Comparison of ENCODE assay signal across 8 cellular contexts in genomic region chr9:3525088-3525835, GRCh38. TPM values are rescaled to one million over a fixed set of nuclear protein-coding genes. Genes with fewer than 3 reads are reported as not detected.
DNase-seq lines count a peak whose midpoint lies in the region; ATAC-seq and TF ChIP-seq lines count a peak whose summit lies in the region.

No MANE protein-coding gene starts in this region.

- peaks cover 49% of the 10 kb centered on the region for H3K4me1 ChIP-seq in CD8-positive, alpha-beta memory T cell (ENCODE audit: insufficient read depth, low read length)
- H3K4me1 ChIP-seq in heart left ventricle, result peaks cover 0 to 45% (median 17%) of the 10 kb centered on the region in 12 donors
- peaks cover 34% of the 10 kb centered on the region for H3K4me1 ChIP-seq in psoas muscle

- H3K27ac ChIP-seq in CD8-positive, alpha-beta memory T cell (ENCODE audit: low read depth, low read length), result peak overlapping the region; percentile 100
- H3K27ac ChIP-seq in heart left ventricle, result peak overlapping the region; percentile 97 to 100 (median 100)
- peak overlapping the region; percentile 99 for H3K27ac ChIP-seq in psoas muscle

- intact Hi-C loops in activated T-helper 1 cell treated with anti-CD3 and anti-CD28 coated beads, Interleukin-12 subunit alpha, Interleukin-12 subunit beta, Interleukin-2, Interleukin-4 antibody, amounts not matched to agents 30 ng/mL and 10 ng/mL and 1 ng/mL, durations not matched to agents 14 hours and 24 hours and 36 hours (cut with micrococcal nuclease), result loop anchor here (1.0 to 10.0 kb wide), 9 partner anchors 16 to 1927 kb away; partner anchors contain the start of genes CD274, JAK2, PUM3 and VLDLR
- intact Hi-C loops in heart left ventricle (cut with DNase I), result loop anchor here in 6 of 10 donors (5.0 to 10.0 kb wide), 5 partner anchors 48 to 683 kb away; partner anchors contain the start of gene PUM3 (in 1 of the 6)
- intact Hi-C loops in psoas muscle (cut with DNase I), result loop anchor here in 1 of 2 donors (5.0 kb wide), 2 partner anchors 58 to 772 kb away; no protein-coding TSS in a partner anchor

- CTCF ChIA-PET in CD8-positive, alpha-beta memory T cell (lab: Charles Lee), result interaction anchor here (1.3 kb wide), 1 partner anchor 47 kb away, joined by 4 read pairs; no protein-coding TSS in a partner anchor

- H3K4me3 ChIP-seq in CD8-positive, alpha-beta memory T cell (ENCODE audit: low read length), result peak overlapping the region; percentile 85
- H3K4me3 ChIP-seq in heart left ventricle (peak overlapping the region; percentile 47 to 95 (median 83)), psoas muscle (peak overlapping the region; percentile 80)

- no peaks in the 10 kb centered on the region for H3K36me3 ChIP-seq in CD8-positive, alpha-beta memory T cell (ENCODE audit: insufficient read depth, low read length)
- H3K36me3 ChIP-seq in heart left ventricle (peaks cover 0 to under 1% (median 0%) of the 10 kb centered on the region in 9 donors), psoas muscle (ENCODE audit: insufficient read depth in 1 of 2, low read depth in 1 of 2) (no peaks in the 10 kb centered on the region)

- WGBS in heart left ventricle, 4 donors, result 0 to 1% (median 0%) methylated on average over 28 to 43 of the region's 43 CpGs
- WGBS in psoas muscle, 3 donors, result 0 to 3% (median 1%) methylated on average over 41 to 43 of the region's 43 CpGs

- peaks cover 59 to 75% (median 75%) of the 10 kb centered on the region in 3 donors for H3K4me1 Mint-ChIP-seq in CD8-positive, alpha-beta memory T cell
- H3K4me1 Mint-ChIP-seq in activated T-helper 1 cell treated with anti-CD3 and anti-CD28 coated beads, Interleukin-12 subunit alpha, Interleukin-12 subunit beta, Interleukin-2, Interleukin-4 antibody, amounts not matched to agents 30 ng/mL and 10 ng/mL and 1 ng/mL, durations not matched to agents 14 hours and 24 hours and 36 hours (ENCODE audit: low read depth), result peaks cover 63% of the 10 kb centered on the region

- ATAC-seq in HG03469 (IDR thresholded peaks at IDR 0.05; ENCODE audit: unreplicated experiment) (peak; percentile 0), heart left ventricle (peak in 3 of 4 donors; percentile 2 to 16 (median 5)), psoas muscle (peak in 2 of 4 donors; percentile 0 to 11), HG03565 (IDR thresholded peaks at IDR 0.05; ENCODE audit: unreplicated experiment) (no peak), HG03378 (IDR thresholded peaks at IDR 0.05; ENCODE audit: unreplicated experiment) (no peak)

- no peak for DNase-seq in CD8-positive, alpha-beta memory T cell
- no peak for DNase-seq in activated T-helper 1 cell treated with anti-CD3 and anti-CD28 coated beads, Interleukin-12 subunit alpha, Interleukin-12 subunit beta, Interleukin-2, Interleukin-4 antibody, amounts not matched to agents 30 ng/mL and 10 ng/mL and 1 ng/mL, durations not matched to agents 14 hours and 24 hours and 36 hours (ENCODE audit: low spot score)
- DNase-seq in heart left ventricle (peak in 2 of 5 donors; percentile 52 to 76), psoas muscle (peak in 1 of 2 donors; percentile 75), NCI-H2196 treated with DMSO at 0.1 percent for 48 hours (lab: John Stamatoyannopoulos, UW; ENCODE audit: unreplicated experiment) (no peak)

- peak overlapping the region; percentile 89 to 99 (median 95) for H3K4me3 Mint-ChIP-seq in CD8-positive, alpha-beta memory T cell
- H3K4me3 Mint-ChIP-seq in activated T-helper 1 cell treated with anti-CD3 and anti-CD28 coated beads, Interleukin-12 subunit alpha, Interleukin-12 subunit beta, Interleukin-2, Interleukin-4 antibody, amounts not matched to agents 30 ng/mL and 10 ng/mL and 1 ng/mL, durations not matched to agents 14 hours and 24 hours and 36 hours, result peak overlapping the region; percentile 87

- no peak for TF ChIP-seq POLR2A in heart left ventricle (IDR thresholded peaks at IDR 0.05)

- peaks cover 0 to 5% (median 3%) of the 10 kb centered on the region in 5 donors for H3K9me3 Mint-ChIP-seq in CD8-positive, alpha-beta memory T cell
- H3K9me3 Mint-ChIP-seq in activated T-helper 1 cell treated with anti-CD3 and anti-CD28 coated beads, Interleukin-12 subunit alpha, Interleukin-12 subunit beta, Interleukin-2, Interleukin-4 antibody, amounts not matched to agents 30 ng/mL and 10 ng/mL and 1 ng/mL, durations not matched to agents 14 hours and 24 hours and 36 hours, result no peaks in the 10 kb centered on the region

- TF ChIP-seq CTCF in heart left ventricle (IDR thresholded peaks at IDR 0.05) (no peak), psoas muscle (IDR thresholded peaks at IDR 0.05) (no peak)

- H3K27me3 Mint-ChIP-seq in CD8-positive, alpha-beta memory T cell, result peaks cover 0 to 15% of the 10 kb centered on the region in 2 donors
- peaks cover 2% of the 10 kb centered on the region for H3K27me3 Mint-ChIP-seq in activated T-helper 1 cell treated with anti-CD3 and anti-CD28 coated beads, Interleukin-12 subunit alpha, Interleukin-12 subunit beta, Interleukin-2, Interleukin-4 antibody, amounts not matched to agents 30 ng/mL and 10 ng/mL and 1 ng/mL, durations not matched to agents 14 hours and 24 hours and 36 hours (ENCODE audit: insufficient read depth)

- POLR2A ChIA-PET in CD8-positive, alpha-beta memory T cell (lab: Charles Lee), result interaction anchor here (0.6 to 1.4 kb wide), 3 partner anchors 84 to 1509 kb away, joined by 3 read pairs; partner anchors contain the start of gene JAK2

- no peaks in the 10 kb centered on the region for H3K27me3 ChIP-seq in CD8-positive, alpha-beta memory T cell (ENCODE audit: insufficient read depth, low read length, poor library complexity, severe bottlenecking)
- no peaks in the 10 kb centered on the region for H3K27me3 ChIP-seq in heart left ventricle
- H3K27me3 ChIP-seq in psoas muscle (ENCODE audit: insufficient read depth in 3 of 3, low read length in 2 of 3), result no peaks in the 10 kb centered on the region

- H3K36me3 Mint-ChIP-seq in CD8-positive, alpha-beta memory T cell, result peaks cover 0 to 23% (median 0%) of the 10 kb centered on the region in 3 donors
- peaks cover 5% of the 10 kb centered on the region for H3K36me3 Mint-ChIP-seq in activated T-helper 1 cell treated with anti-CD3 and anti-CD28 coated beads, Interleukin-12 subunit alpha, Interleukin-12 subunit beta, Interleukin-2, Interleukin-4 antibody, amounts not matched to agents 30 ng/mL and 10 ng/mL and 1 ng/mL, durations not matched to agents 14 hours and 24 hours and 36 hours (ENCODE audit: low read depth)

- H3K9me3 ChIP-seq in CD8-positive, alpha-beta memory T cell (ENCODE audit: low read length), result no peaks in the 10 kb centered on the region
- no peaks in the 10 kb centered on the region for H3K9me3 ChIP-seq in heart left ventricle
- no peaks in the 10 kb centered on the region for H3K9me3 ChIP-seq in psoas muscle

- H3K27ac Mint-ChIP-seq in CD8-positive, alpha-beta memory T cell, result peak overlapping the region; percentile 97 to 100 (median 100)
- peak overlapping the region; percentile 99 for H3K27ac Mint-ChIP-seq in activated T-helper 1 cell treated with anti-CD3 and anti-CD28 coated beads, Interleukin-12 subunit alpha, Interleukin-12 subunit beta, Interleukin-2, Interleukin-4 antibody, amounts not matched to agents 30 ng/mL and 10 ng/mL and 1 ng/mL, durations not matched to agents 14 hours and 24 hours and 36 hours

RNA-seq across cellular contexts. Expression of gene RFX3, which starts 0.5 kb away (rescaled TPM):
- 10 to 100 TPM; 14.1 to 14.6 TPM for total RNA-seq in CD8-positive, alpha-beta memory T cell
- polyA plus RNA-seq in CD8-positive, alpha-beta memory T cell, result 5.3 TPM
- 11.2 and 11.3 TPM in 2 replicates for total RNA-seq in activated T-helper 1 cell treated with anti-CD3 and anti-CD28 coated beads, Interleukin-12 subunit alpha, Interleukin-12 subunit beta, Interleukin-2, Interleukin-4 antibody, amounts not matched to agents 30 ng/mL and 10 ng/mL and 1 ng/mL, durations not matched to agents 14 hours and 24 hours and 36 hours
- total RNA-seq in heart left ventricle, result 1 to 10 TPM; 1.7 to 8.3 (median 2.9) TPM
- polyA plus RNA-seq in heart left ventricle, result under 1 TPM; 0.80 to 0.84 TPM
- total RNA-seq in psoas muscle, result 1 to 10 TPM; 2.8 to 5.7 (median 5.3) TPM
- polyA plus RNA-seq in psoas muscle, result 1 to 10 TPM in 1 of 3 donors, under 1 TPM in 2; 0.38 to 1.3 (median 0.84) TPM

Comparison
In these comparisons a context has a peak if more than half of its experiments do, and no peak if none do; other contexts are left out.
1. ATAC-seq: peak in HG03469 (single experiment) and heart left ventricle (3 of 4); none in HG03565 (single experiment) and HG03378 (single experiment).
2. Peak in every context shown above with its lines, with median percentiles within 50 percentile points of each other: H3K27ac ChIP-seq and H3K4me3 ChIP-seq.